In the genomic region with DNA sequence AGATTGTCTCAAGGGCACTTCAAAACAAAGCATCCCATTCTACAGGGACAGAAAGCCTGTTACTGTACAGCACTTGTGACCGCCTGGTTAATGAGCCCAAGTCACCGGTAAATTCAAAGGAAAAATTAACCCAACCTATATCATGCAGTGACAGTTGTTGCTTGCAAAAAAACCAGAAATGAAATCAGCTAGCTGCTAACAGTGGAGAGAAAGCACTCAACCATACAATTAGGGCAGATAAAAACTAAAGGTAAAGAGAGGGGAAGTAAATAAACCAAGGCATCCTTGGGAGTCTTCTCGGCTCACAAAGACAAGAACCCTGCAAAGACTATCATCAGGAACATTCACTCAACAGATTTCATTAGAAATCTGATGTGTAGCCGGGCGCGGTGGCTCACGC, we compare ENCODE assay signal across 1 cellular context.
TF ChIP-seq lines count a peak whose summit lies in the region.

No MANE protein-coding gene starts in this region.

TF ChIP-seq in HEK293, 187 proteins besides CTCF, POLR2A, EP300 and RAD21:
- TF ChIP-seq ZNF274 (IDR thresholded peaks at IDR 0.05; ENCODE audit: low read length) (no peak), ZNF274 (tag by site-specific recombination; IDR thresholded peaks at IDR 0.05; ENCODE audit: borderline replicate concordance) (no peak), ZNF280C (tag by site-specific recombination; IDR thresholded peaks at IDR 0.05) (no peak), PRDM6 (tag by site-specific recombination; IDR thresholded peaks at IDR 0.05) (peak; percentile 70)
